ENCODE assay signal across 11 cellular contexts in genomic region chr9:87599901-87600610, GRCh38.
DNase-seq lines count a peak whose midpoint lies in the region; ATAC-seq and TF ChIP-seq lines count a peak whose summit lies in the region.
"Had no signal": no experiment of that assay in that cellular context is flagged by ENCODE, and none has a peak within 500 bp of the region (broad histone marks: within the 10 kb centered on the region; RNA-seq: fewer than 3 reads in every experiment).

No MANE protein-coding gene starts in this region.

- no peak overlapping the region for H3K27ac Mint-ChIP-seq in stimulated activated effector memory CD8-positive, alpha-beta T cell treated with anti-CD3 and anti-CD28 coated beads, Interleukin-12 subunit alpha, Interleukin-12 subunit beta, amount 100 ng/mL, for 72 hours
- H3K27ac Mint-ChIP-seq: activated CD8-positive, alpha-beta memory T cell treated with anti-CD3 and anti-CD28 coated beads, Interleukin-2, amount 10 ng/mL, durations not matched to agents 7 days and 5 days had no signal

- H3K4me3 Mint-ChIP-seq in stimulated activated effector memory CD8-positive, alpha-beta T cell treated with anti-CD3 and anti-CD28 coated beads, Interleukin-12 subunit alpha, Interleukin-12 subunit beta, amount 100 ng/mL, for 72 hours = no peak overlapping the region
- H3K4me3 Mint-ChIP-seq: activated CD8-positive, alpha-beta memory T cell treated with anti-CD3 and anti-CD28 coated beads, Interleukin-2, amount 10 ng/mL, durations not matched to agents 7 days and 5 days had no signal

- no peaks in the 10 kb centered on the region for H3K4me1 Mint-ChIP-seq in stimulated activated effector memory CD8-positive, alpha-beta T cell treated with anti-CD3 and anti-CD28 coated beads, Interleukin-12 subunit alpha, Interleukin-12 subunit beta, amount 100 ng/mL, for 72 hours
- H3K4me1 Mint-ChIP-seq: activated CD8-positive, alpha-beta memory T cell treated with anti-CD3 and anti-CD28 coated beads, Interleukin-2, amount 10 ng/mL, durations not matched to agents 7 days and 5 days had no signal

- H3K9me3 Mint-ChIP-seq in stimulated activated effector memory CD8-positive, alpha-beta T cell treated with anti-CD3 and anti-CD28 coated beads, Interleukin-12 subunit alpha, Interleukin-12 subunit beta, amount 100 ng/mL, for 72 hours = no peaks in the 10 kb centered on the region

- H3K36me3 Mint-ChIP-seq in stimulated activated effector memory CD8-positive, alpha-beta T cell treated with anti-CD3 and anti-CD28 coated beads, Interleukin-12 subunit alpha, Interleukin-12 subunit beta, amount 100 ng/mL, for 72 hours = no peaks in the 10 kb centered on the region
- H3K36me3 Mint-ChIP-seq: activated CD8-positive, alpha-beta memory T cell treated with anti-CD3 and anti-CD28 coated beads, Interleukin-2, amount 10 ng/mL, durations not matched to agents 7 days and 5 days had no signal

- H3K4me3 ChIP-seq in SJCRH30 = peak overlapping the region; percentile 19
- H3K4me3 ChIP-seq in psoas muscle = no peak overlapping the region
- peak overlapping the region in 1 of 59 donors; percentile 13 for H3K4me3 ChIP-seq in dorsolateral prefrontal cortex
- H3K4me3 ChIP-seq: suprapubic skin had no signal

- H3K36me3 ChIP-seq in SJCRH30 (peaks cover 4% of the 10 kb centered on the region; the same call in 1 of the 2 replicates), psoas muscle (ENCODE audit: insufficient read depth in 1 of 2, low read depth in 1 of 2) (no peaks in the 10 kb centered on the region)

- intact Hi-C loops in psoas muscle (cut with DNase I) = no loop called here
- intact Hi-C loops in dorsolateral prefrontal cortex (cut with DNase I) = no loop called here

- ATAC-seq in foreskin keratinocyte (peak; percentile 86), psoas muscle (peak in 3 of 4 donors; percentile 33 to 48 (median 46))
- no peak for ATAC-seq in stimulated activated effector memory CD8-positive, alpha-beta T cell treated with anti-CD3 and anti-CD28 coated beads, Interleukin-12 subunit alpha, Interleukin-12 subunit beta, amount 100 ng/mL, for 72 hours
- ATAC-seq: activated CD8-positive, alpha-beta memory T cell treated with anti-CD3 and anti-CD28 coated beads, Interleukin-2, amount 10 ng/mL, durations not matched to agents 7 days and 5 days had no signal

- WGBS in psoas muscle, 3 donors = 43 to 56% (median 45%) methylated on average over 17 of the region's 17 CpGs

- H3K27me3 ChIP-seq in SJCRH30 = no peaks in the 10 kb centered on the region
- H3K27me3 ChIP-seq in foreskin keratinocyte = peaks cover 6% of the 10 kb centered on the region
- no peaks in the 10 kb centered on the region for H3K27me3 ChIP-seq in psoas muscle (ENCODE audit: insufficient read depth in 3 of 3, low read length in 2 of 3)
- H3K27me3 ChIP-seq in dorsolateral prefrontal cortex = no peaks in the 10 kb centered on the region
- H3K27me3 ChIP-seq: suprapubic skin had no signal

- TF ChIP-seq CTCF in foreskin keratinocyte (conservative IDR thresholded peaks at IDR 0.05) (no peak), psoas muscle (IDR thresholded peaks at IDR 0.05) (no peak), dorsolateral prefrontal cortex (IDR thresholded peaks at IDR 0.05 in 54 of 56, conservative IDR thresholded peaks at IDR 0.05 in 2 of 56; ENCODE audit: low read depth in 1 of 56, partially characterized antibody in 56 of 56) (no peak)

- DNase-seq in ELR (ENCODE audit: low read depth) = peak; percentile 71
- peak; percentile 69 to 86 for DNase-seq in SJCRH30
- peak; percentile 29 to 72 for DNase-seq in foreskin keratinocyte
- no peak for DNase-seq in psoas muscle
- DNase-seq in dorsolateral prefrontal cortex = no peak
- DNase-seq in activated CD8-positive, alpha-beta memory T cell treated with anti-CD3 and anti-CD28 coated beads, Interleukin-2, amount 50 U/mL, for 4 hours = no peak
- DNase-seq in NCI-H2171 (lab: John Stamatoyannopoulos, UW) = no peak
- DNase-seq in stimulated activated effector memory CD8-positive, alpha-beta T cell treated with anti-CD3 and anti-CD28 coated beads, Interleukin-12 subunit alpha, Interleukin-12 subunit beta, amount 100 ng/mL, for 72 hours (ENCODE audit: low spot score in 2 of 2) = no peak
- DNase-seq: activated CD8-positive, alpha-beta memory T cell treated with anti-CD3 and anti-CD28 coated beads, Interleukin-2, amount 10 ng/mL, durations not matched to agents 7 days and 5 days; OCI-M1 had no signal

- H3K4me1 ChIP-seq in SJCRH30 (peaks cover 61% of the 10 kb centered on the region), foreskin keratinocyte (no peaks in the 10 kb centered on the region), psoas muscle (peaks cover 18% of the 10 kb centered on the region)

- H3K9me3 ChIP-seq in SJCRH30 (replicated peaks) = no peaks in the 10 kb centered on the region
- H3K9me3 ChIP-seq in psoas muscle = no peaks in the 10 kb centered on the region
- H3K9me3 ChIP-seq: suprapubic skin had no signal

- H3K27ac ChIP-seq in SJCRH30 (peak overlapping the region; percentile 73), foreskin keratinocyte (no peak overlapping the region), psoas muscle (no peak overlapping the region), dorsolateral prefrontal cortex (peak overlapping the region in 2 of 59 donors; percentile 9 to 29)

Comparison
In these comparisons a context has a peak if more than half of its experiments do, and no peak if none do; other contexts are left out.
1. DNase-seq: peak in ELR (single experiment), SJCRH30 (2 of 2) and foreskin keratinocyte (2 of 2); none in psoas muscle (0 of 2), dorsolateral prefrontal cortex (0 of 10), activated CD8-positive, alpha-beta memory T cell treated with anti-CD3 and anti-CD28 coated beads, Interleukin-2, amount 50 U/mL, for 4 hours (single experiment), NCI-H2171 (single experiment) and stimulated activated effector memory CD8-positive, alpha-beta T cell treated with anti-CD3 and anti-CD28 coated beads, Interleukin-12 subunit alpha, Interleukin-12 subunit beta, amount 100 ng/mL, for 72 hours (0 of 2).